ENCODE assay signal across 1 cellular context in genomic region chr20:37342231-37343177, GRCh38.
TF ChIP-seq lines count a peak whose summit lies in the region.

No MANE protein-coding gene starts in this region.

TF ChIP-seq in HepG2, 621 proteins besides CTCF, POLR2A, EP300 and RAD21 (continued from another document and continues in another):
- TF ChIP-seq AHDC1 (CRISPR knock-in tag; IDR thresholded peaks at IDR 0.05; ENCODE audit: borderline replicate concordance) (no peak), SNAPC2 (CRISPR knock-in tag; IDR thresholded peaks at IDR 0.05) (no peak), YY1 (IDR thresholded peaks at IDR 0.05; ENCODE audit: insufficient read depth, insufficient replicate concordance, low read depth, low read length) (no peak), RARG (CRISPR knock-in tag; IDR thresholded peaks at IDR 0.05; ENCODE audit: low read depth) (no peak), ZBTB38 (CRISPR knock-in tag; IDR thresholded peaks at IDR 0.05) (no peak), ZNF646 (CRISPR knock-in tag; IDR thresholded peaks at IDR 0.05) (no peak), HDAC2 (CRISPR knock-in tag; IDR thresholded peaks at IDR 0.05) (peak; percentile 35; the same call in 1 of the 2 replicates), ISX (CRISPR knock-in tag; conservative IDR thresholded peaks at IDR 0.05) (no peak), ZBTB7B (CRISPR knock-in tag; IDR thresholded peaks at IDR 0.05) (no peak), RARA (CRISPR knock-in tag; IDR thresholded peaks at IDR 0.05) (no peak; the same call in 1 of the 2 replicates), CSRNP2 (CRISPR knock-in tag; conservative IDR thresholded peaks at IDR 0.05; ENCODE audit: low read depth) (no peak), HNF4A (CRISPR knock-in tag; IDR thresholded peaks at IDR 0.05) (no peak), TOE1 (CRISPR knock-in tag; IDR thresholded peaks at IDR 0.05) (no peak), PHF20 (CRISPR knock-in tag; IDR thresholded peaks at IDR 0.05) (no peak), SNAI1 (CRISPR knock-in tag; IDR thresholded peaks at IDR 0.05; ENCODE audit: borderline replicate concordance) (no peak), HBP1 (CRISPR knock-in tag; IDR thresholded peaks at IDR 0.05; ENCODE audit: low read depth) (0 out of 2 replicates have a peak, but pooled peaks have one; percentile 40), ZNF629 (CRISPR knock-in tag; conservative IDR thresholded peaks at IDR 0.05) (peak; percentile 81), ZFX (CRISPR knock-in tag; IDR thresholded peaks at IDR 0.05; ENCODE audit: low read depth) (peak; percentile 34), ZSCAN25 (CRISPR knock-in tag; IDR thresholded peaks at IDR 0.05) (0 out of 2 replicates have a peak, but pooled peaks have one; percentile 24), ZFY (CRISPR knock-in tag; IDR thresholded peaks at IDR 0.05) (peak; percentile 64), HNRNPLL (IDR thresholded peaks at IDR 0.05; ENCODE audit: low read depth, low read length, poor library complexity, severe bottlenecking) (peak; percentile 26), TARDBP (CRISPR knock-in tag; IDR thresholded peaks at IDR 0.05) (no peak), ZMYM4 (CRISPR knock-in tag; IDR thresholded peaks at IDR 0.05) (no peak), JUNB (CRISPR knock-in tag; IDR thresholded peaks at IDR 0.05; ENCODE audit: borderline replicate concordance) (no peak), ZNF496 (CRISPR knock-in tag; IDR thresholded peaks at IDR 0.05; ENCODE audit: insufficient replicate concordance) (no peak), FLYWCH1 (CRISPR knock-in tag; IDR thresholded peaks at IDR 0.05) (no peak), ZNF235 (CRISPR knock-in tag; IDR thresholded peaks at IDR 0.05; ENCODE audit: borderline replicate concordance) (no peak), MED1 (CRISPR knock-in tag; IDR thresholded peaks at IDR 0.05) (no peak), PPARG (CRISPR knock-in tag; conservative IDR thresholded peaks at IDR 0.05) (no peak), ZNF33B (CRISPR knock-in tag; IDR thresholded peaks at IDR 0.05) (no peak), RFX5 (IDR thresholded peaks at IDR 0.05; ENCODE audit: low read depth, low read length) (no peak), POLR2G (IDR thresholded peaks at IDR 0.05; ENCODE audit: low read depth, low read length) (no peak), THAP7 (CRISPR knock-in tag; IDR thresholded peaks at IDR 0.05) (no peak), HOXD1 (CRISPR knock-in tag; IDR thresholded peaks at IDR 0.05) (no peak), ZFYVE20 (CRISPR knock-in tag; IDR thresholded peaks at IDR 0.05; ENCODE audit: borderline replicate concordance, low read depth) (no peak), BCLAF1 (IDR thresholded peaks at IDR 0.05) (no peak), ARHGAP35 (CRISPR knock-in tag; IDR thresholded peaks at IDR 0.05; ENCODE audit: borderline replicate concordance) (no peak), ZBTB43 (CRISPR knock-in tag; conservative IDR thresholded peaks at IDR 0.05) (no peak), SCMH1 (CRISPR knock-in tag; IDR thresholded peaks at IDR 0.05; ENCODE audit: borderline replicate concordance) (no peak), ZMAT5 (CRISPR knock-in tag; IDR thresholded peaks at IDR 0.05; ENCODE audit: borderline replicate concordance, low read depth) (no peak), PTBP1 (IDR thresholded peaks at IDR 0.05; ENCODE audit: low read depth, low read length, poor library complexity, severe bottlenecking) (no peak), HHEX (CRISPR knock-in tag; IDR thresholded peaks at IDR 0.05) (no peak), ZNF260 (CRISPR knock-in tag; IDR thresholded peaks at IDR 0.05; ENCODE audit: borderline replicate concordance, low read depth) (no peak), ZNF382 (CRISPR knock-in tag; IDR thresholded peaks at IDR 0.05; ENCODE audit: borderline replicate concordance) (no peak), AHR (CRISPR knock-in tag; IDR thresholded peaks at IDR 0.05) (no peak), MEIS1 (CRISPR knock-in tag; IDR thresholded peaks at IDR 0.05; ENCODE audit: borderline replicate concordance) (no peak)
